In the genomic region with DNA sequence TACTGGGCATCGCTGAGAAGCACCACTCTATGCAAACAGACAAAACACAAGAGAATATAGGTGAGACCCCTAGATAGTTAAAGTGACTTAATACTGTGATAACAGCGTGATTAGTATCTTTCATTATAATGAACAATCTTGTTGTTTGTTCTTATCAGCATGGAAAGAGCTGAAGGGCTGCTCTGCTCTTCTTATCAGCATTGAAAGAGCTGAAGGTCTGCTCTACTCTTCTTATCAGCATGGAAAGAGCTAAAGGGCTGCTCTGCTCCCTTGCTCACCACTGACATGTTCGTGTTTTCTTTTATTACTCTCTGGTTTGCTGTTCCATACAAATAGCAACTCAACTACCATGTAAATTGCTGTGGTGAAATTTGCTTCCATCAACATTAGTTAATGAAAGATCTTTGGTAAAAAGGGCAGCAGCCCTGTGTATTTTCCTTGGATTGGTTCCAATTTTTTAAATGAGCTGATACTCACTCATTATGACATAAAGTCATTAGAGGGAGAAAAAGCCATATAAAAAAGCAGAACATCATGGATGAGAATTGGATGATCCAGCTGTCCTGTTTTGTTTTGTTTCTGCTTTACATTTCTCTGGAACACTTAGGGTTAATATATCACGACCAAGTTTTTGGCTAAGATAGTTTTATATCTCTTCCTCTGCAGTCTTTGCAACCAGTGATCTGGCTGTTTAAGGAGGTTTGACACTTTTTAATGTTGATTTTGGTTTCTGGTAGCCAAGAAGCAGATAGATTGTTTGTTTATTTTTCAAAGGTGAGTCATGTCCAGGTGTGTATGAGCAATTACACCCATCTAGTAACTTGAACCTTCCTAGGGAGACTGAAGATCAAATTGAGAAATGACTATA, we compare ENCODE assay signal across 14 cellular contexts.
DNase-seq lines count a peak whose midpoint lies in the region; ATAC-seq and TF ChIP-seq lines count a peak whose summit lies in the region.
"Had no signal": no experiment of that assay in that cellular context is flagged by ENCODE, and none has a peak within 500 bp of the region (broad histone marks: within the 10 kb centered on the region; RNA-seq: fewer than 3 reads in every experiment).

No MANE protein-coding gene starts in this region.

- H3K4me1 ChIP-seq in CD8-positive, alpha-beta memory T cell (ENCODE audit: insufficient read depth, low read length) = peaks cover 4% of the 10 kb centered on the region

- H3K4me3 Mint-ChIP-seq in CD8-positive, alpha-beta memory T cell = no peak overlapping the region
- H3K4me3 Mint-ChIP-seq in activated T-helper 1 cell treated with anti-CD3 and anti-CD28 coated beads, Interleukin-12 subunit alpha, Interleukin-12 subunit beta, Interleukin-2, Interleukin-4 antibody, amounts not matched to agents 30 ng/mL and 10 ng/mL and 1 ng/mL, durations not matched to agents 14 hours and 24 hours and 36 hours = no peak overlapping the region
- H3K4me3 Mint-ChIP-seq: activated CD4-positive, alpha-beta T cell treated with anti-CD3 and anti-CD28 coated beads, Interleukin-2, amount 10 ng/mL, durations not matched to agents 24 days and 14 days; activated T-cell treated with anti-CD3 and anti-CD28 coated beads, Interleukin-2, amount 50 U/mL, for 72 hours; brain; stimulated activated naive CD8-positive, alpha-beta T cell treated with anti-CD3 and anti-CD28 coated beads, Interleukin-15, Interleukin-2, amounts not matched to agents 100 ng/mL and 50 ng/mL, for 24 hours had no signal

- no peaks in the 10 kb centered on the region for H3K27me3 ChIP-seq in AG04450 (ENCODE audit: control insufficient read depth, insufficient read depth, low read length)
- H3K27me3 ChIP-seq in CD8-positive, alpha-beta memory T cell (ENCODE audit: insufficient read depth, low read length, poor library complexity, severe bottlenecking) = no peaks in the 10 kb centered on the region

- peaks cover 13 to 20% (median 19%) of the 10 kb centered on the region in 3 donors for H3K4me1 Mint-ChIP-seq in CD8-positive, alpha-beta memory T cell
- H3K4me1 Mint-ChIP-seq in activated T-helper 1 cell treated with anti-CD3 and anti-CD28 coated beads, Interleukin-12 subunit alpha, Interleukin-12 subunit beta, Interleukin-2, Interleukin-4 antibody, amounts not matched to agents 30 ng/mL and 10 ng/mL and 1 ng/mL, durations not matched to agents 14 hours and 24 hours and 36 hours (ENCODE audit: low read depth) = peaks cover 10% of the 10 kb centered on the region

- peak; percentile 48 for DNase-seq in AG04450 (ENCODE audit: low read depth, low spot score)
- DNase-seq in HFF-Myc (ENCODE audit: extremely low read depth, low read depth) = peak; percentile 9
- peak; percentile 23 for DNase-seq in OCI-M1 (lab: John Stamatoyannopoulos, UW)
- peak; percentile 25 to 71 for DNase-seq in erythroblast (lab: John Stamatoyannopoulos, UW)
- DNase-seq in CD8-positive, alpha-beta memory T cell = no peak
- DNase-seq in activated T-helper 1 cell treated with anti-CD3 and anti-CD28 coated beads, Interleukin-12 subunit alpha, Interleukin-12 subunit beta, Interleukin-2, Interleukin-4 antibody, amounts not matched to agents 30 ng/mL and 10 ng/mL and 1 ng/mL, durations not matched to agents 14 hours and 24 hours and 36 hours (ENCODE audit: low spot score) = no peak
- no peak for DNase-seq in activated naive CD4-positive, alpha-beta T cell treated with anti-CD3 and anti-CD28 coated beads, Interleukin-2, amount 50 U/mL, for 16 hours
- DNase-seq: activated CD4-positive, alpha-beta T cell treated with anti-CD3 and anti-CD28 coated beads, Interleukin-2, amount 10 ng/mL, durations not matched to agents 24 days and 14 days; activated T-cell treated with anti-CD3 and anti-CD28 coated beads, Interleukin-2, amount 50 U/mL, for 72 hours; posterior cingulate gyrus; T-helper 1 cell had no signal

- CTCF ChIA-PET in AG04450 (lab: Charles Lee) = interaction anchor here (0.8 to 2.3 kb wide), 4 partner anchors 12 to 528 kb away, joined by 3 to 10 read pairs (median 6); no protein-coding TSS in a partner anchor
- CTCF ChIA-PET in CD8-positive, alpha-beta memory T cell (lab: Charles Lee) = no interaction called here

- no peak overlapping the region for H3K27ac Mint-ChIP-seq in CD8-positive, alpha-beta memory T cell
- no peak overlapping the region for H3K27ac Mint-ChIP-seq in activated T-helper 1 cell treated with anti-CD3 and anti-CD28 coated beads, Interleukin-12 subunit alpha, Interleukin-12 subunit beta, Interleukin-2, Interleukin-4 antibody, amounts not matched to agents 30 ng/mL and 10 ng/mL and 1 ng/mL, durations not matched to agents 14 hours and 24 hours and 36 hours
- H3K27ac Mint-ChIP-seq: activated CD4-positive, alpha-beta T cell treated with anti-CD3 and anti-CD28 coated beads, Interleukin-2, amount 10 ng/mL, durations not matched to agents 24 days and 14 days; activated T-cell treated with anti-CD3 and anti-CD28 coated beads, Interleukin-2, amount 50 U/mL, for 72 hours; brain; stimulated activated naive CD8-positive, alpha-beta T cell treated with anti-CD3 and anti-CD28 coated beads, Interleukin-15, Interleukin-2, amounts not matched to agents 100 ng/mL and 50 ng/mL, for 24 hours had no signal

- TF ChIP-seq POLR2A in erythroblast (IDR thresholded peaks at IDR 0.05; ENCODE audit: low read length) = no peak

- no peak for ATAC-seq in GM21515 (IDR thresholded peaks at IDR 0.05; ENCODE audit: unreplicated experiment)
- ATAC-seq: activated T-cell treated with anti-CD3 and anti-CD28 coated beads, Interleukin-2, amount 50 U/mL, for 72 hours had no signal

- H3K4me3 ChIP-seq in AG04450 (ENCODE audit: low read depth, low read length) (no peak overlapping the region), HFF-Myc (replicated peaks; ENCODE audit: low read depth, low read length) (no peak overlapping the region)
- no peak overlapping the region for H3K4me3 ChIP-seq in CD8-positive, alpha-beta memory T cell (ENCODE audit: low read length)

- H3K36me3 Mint-ChIP-seq in CD8-positive, alpha-beta memory T cell = peaks cover 1 to 16% (median 2%) of the 10 kb centered on the region in 3 donors
- H3K36me3 Mint-ChIP-seq in activated T-helper 1 cell treated with anti-CD3 and anti-CD28 coated beads, Interleukin-12 subunit alpha, Interleukin-12 subunit beta, Interleukin-2, Interleukin-4 antibody, amounts not matched to agents 30 ng/mL and 10 ng/mL and 1 ng/mL, durations not matched to agents 14 hours and 24 hours and 36 hours (ENCODE audit: low read depth) = peaks cover 1% of the 10 kb centered on the region
- H3K36me3 Mint-ChIP-seq: brain had no signal

- TF ChIP-seq CTCF in AG04450 (IDR thresholded peaks at IDR 0.05; ENCODE audit: low read depth, low read length) (no peak), HFF-Myc (IDR thresholded peaks at IDR 0.05; ENCODE audit: low read depth, low read length, missing control alignments) (no peak)

- intact Hi-C loops in activated T-helper 1 cell treated with anti-CD3 and anti-CD28 coated beads, Interleukin-12 subunit alpha, Interleukin-12 subunit beta, Interleukin-2, Interleukin-4 antibody, amounts not matched to agents 30 ng/mL and 10 ng/mL and 1 ng/mL, durations not matched to agents 14 hours and 24 hours and 36 hours (cut with micrococcal nuclease) = loop anchor here (5.0 to 10.0 kb wide), 2 partner anchors 357 to 580 kb away; a partner anchor contains a TSS

- H3K9me3 Mint-ChIP-seq in CD8-positive, alpha-beta memory T cell = peaks cover 0 to 9% (median under 1%) of the 10 kb centered on the region in 5 donors
- no peaks in the 10 kb centered on the region for H3K9me3 Mint-ChIP-seq in activated T-helper 1 cell treated with anti-CD3 and anti-CD28 coated beads, Interleukin-12 subunit alpha, Interleukin-12 subunit beta, Interleukin-2, Interleukin-4 antibody, amounts not matched to agents 30 ng/mL and 10 ng/mL and 1 ng/mL, durations not matched to agents 14 hours and 24 hours and 36 hours
- H3K9me3 Mint-ChIP-seq: activated CD4-positive, alpha-beta T cell treated with anti-CD3 and anti-CD28 coated beads, Interleukin-2, amount 10 ng/mL, durations not matched to agents 24 days and 14 days; activated T-cell treated with anti-CD3 and anti-CD28 coated beads, Interleukin-2, amount 50 U/mL, for 72 hours had no signal

- H3K27me3 Mint-ChIP-seq in CD8-positive, alpha-beta memory T cell = no peaks in the 10 kb centered on the region
- no peaks in the 10 kb centered on the region for H3K27me3 Mint-ChIP-seq in activated T-helper 1 cell treated with anti-CD3 and anti-CD28 coated beads, Interleukin-12 subunit alpha, Interleukin-12 subunit beta, Interleukin-2, Interleukin-4 antibody, amounts not matched to agents 30 ng/mL and 10 ng/mL and 1 ng/mL, durations not matched to agents 14 hours and 24 hours and 36 hours (ENCODE audit: insufficient read depth)
- H3K27me3 Mint-ChIP-seq: activated CD4-positive, alpha-beta T cell treated with anti-CD3 and anti-CD28 coated beads, Interleukin-2, amount 10 ng/mL, durations not matched to agents 24 days and 14 days; brain; stimulated activated naive CD8-positive, alpha-beta T cell treated with anti-CD3 and anti-CD28 coated beads, Interleukin-15, Interleukin-2, amounts not matched to agents 100 ng/mL and 50 ng/mL, for 24 hours had no signal

- no peaks in the 10 kb centered on the region for H3K36me3 ChIP-seq in CD8-positive, alpha-beta memory T cell (ENCODE audit: insufficient read depth, low read length)

- H3K9me3 ChIP-seq in AG04450 (ENCODE audit: control insufficient read depth, insufficient read depth, low read length) = no peaks in the 10 kb centered on the region
- H3K9me3 ChIP-seq in CD8-positive, alpha-beta memory T cell (ENCODE audit: low read length) = no peaks in the 10 kb centered on the region

- POLR2A ChIA-PET in AG04450 (lab: Yijun Ruan, JAX) = no interaction called here
- POLR2A ChIA-PET in CD8-positive, alpha-beta memory T cell (lab: Charles Lee) = no interaction called here

- H3K27ac ChIP-seq in AG04450 (ENCODE audit: low read depth, low read length) = no peak overlapping the region
- no peak overlapping the region for H3K27ac ChIP-seq in CD8-positive, alpha-beta memory T cell (ENCODE audit: low read depth, low read length)

Comparison
In these comparisons a context has a peak if more than half of its experiments do, and no peak if none do; other contexts are left out.
1. DNase-seq: peak in AG04450 (single experiment), HFF-Myc (single experiment), OCI-M1 (single experiment) and erythroblast (2 of 2); none in CD8-positive, alpha-beta memory T cell (0 of 5), activated T-helper 1 cell treated with anti-CD3 and anti-CD28 coated beads, Interleukin-12 subunit alpha, Interleukin-12 subunit beta, Interleukin-2, Interleukin-4 antibody, amounts not matched to agents 30 ng/mL and 10 ng/mL and 1 ng/mL, durations not matched to agents 14 hours and 24 hours and 36 hours (single experiment) and activated naive CD4-positive, alpha-beta T cell treated with anti-CD3 and anti-CD28 coated beads, Interleukin-2, amount 50 U/mL, for 16 hours (single experiment).